In the genomic region with DNA sequence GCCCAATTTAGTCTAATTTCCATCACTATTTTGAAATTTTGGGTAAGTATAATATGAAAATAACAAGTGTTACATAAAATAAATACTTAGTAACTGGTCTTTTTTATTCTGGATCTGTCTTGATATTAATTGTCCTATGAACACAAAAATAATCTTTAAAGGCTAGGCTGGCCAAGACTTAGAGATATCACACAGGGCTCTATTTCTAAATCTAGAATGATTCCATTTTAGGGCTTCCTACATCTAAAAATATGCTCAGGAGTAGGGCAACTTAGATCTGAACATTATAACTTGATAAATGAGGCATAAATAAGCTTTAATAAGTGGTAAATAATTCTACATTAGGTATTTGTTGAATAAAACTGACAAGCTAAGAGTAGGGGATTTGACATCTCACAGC, we compare ENCODE assay signal across 24 cellular contexts.
"Had no signal": no experiment of that assay in that cellular context is flagged by ENCODE, and none has a peak within 500 bp of the region (broad histone marks: within the 10 kb centered on the region; RNA-seq: fewer than 3 reads in every experiment).

No MANE protein-coding gene starts in this region.

- H3K4me1 Mint-ChIP-seq: brain; central memory CD8-positive, alpha-beta T cell; neural progenitor cell; stimulated activated memory B cell treated with anti-CD40 and anti-IgM and Interleukin-4, amounts not matched to agents 10 μg/mL and 1 μg/mL and 100 μg/mL, for 72 hours had no signal

- H3K9me3 ChIP-seq: ovary, psoas muscle, thoracic aorta, upper lobe of left lung had no signal

- H2AFZ ChIP-seq: neural progenitor cell had no signal

- H3K27me3 Mint-ChIP-seq: activated CD4-positive, alpha-beta T cell treated with anti-CD3 and anti-CD28 coated beads, Interleukin-2, amount 10 ng/mL, durations not matched to agents 24 days and 14 days; activated T-cell treated with anti-CD3 and anti-CD28 coated beads, Interleukin-2, amount 50 U/mL, for 24 hours; brain; central memory CD8-positive, alpha-beta T cell; stimulated activated memory B cell treated with anti-CD40 and anti-IgM and Interleukin-4, amounts not matched to agents 10 μg/mL and 1 μg/mL and 100 μg/mL, for 72 hours; T-cell had no signal

- ATAC-seq: activated CD8-positive, alpha-beta T cell treated with anti-CD3 and anti-CD28 coated beads, Interleukin-2, amount 10 ng/mL, durations not matched to agents 7 days and 5 days; activated naive CD4-positive, alpha-beta T cell treated with anti-CD3 and anti-CD28 coated beads, Interleukin-2, amount 50 U/mL, for 72 hours; left lobe of liver; psoas muscle; sciatic nerve; stimulated activated memory B cell treated with anti-CD40 and anti-IgM and Interleukin-4, amounts not matched to agents 10 μg/mL and 1 μg/mL and 100 μg/mL, for 72 hours; T-cell had no signal

- H3K36me3 ChIP-seq: ovary had no signal

- H3K9ac ChIP-seq: neural progenitor cell had no signal

- H3K27ac Mint-ChIP-seq: activated CD4-positive, alpha-beta T cell treated with anti-CD3 and anti-CD28 coated beads, Interleukin-2, amount 10 ng/mL, durations not matched to agents 24 days and 14 days; activated CD8-positive, alpha-beta T cell treated with anti-CD3 and anti-CD28 coated beads, Interleukin-2, amount 10 ng/mL, durations not matched to agents 7 days and 5 days; brain; neural progenitor cell; stimulated activated memory B cell treated with anti-CD40 and anti-IgM and Interleukin-4, amounts not matched to agents 10 μg/mL and 1 μg/mL and 100 μg/mL, for 72 hours; T-cell had no signal

- H3K27ac ChIP-seq: neural progenitor cell, ovary, psoas muscle, thoracic aorta, upper lobe of left lung had no signal

- H3K9me3 Mint-ChIP-seq: activated CD4-positive, alpha-beta T cell treated with anti-CD3 and anti-CD28 coated beads, Interleukin-2, amount 10 ng/mL, durations not matched to agents 24 days and 14 days; activated naive CD4-positive, alpha-beta T cell treated with anti-CD3 and anti-CD28 coated beads, Interleukin-2, amount 50 U/mL, for 72 hours; activated T-cell treated with anti-CD3 and anti-CD28 coated beads, Interleukin-2, amount 50 U/mL, for 24 hours; brain; central memory CD8-positive, alpha-beta T cell; neural progenitor cell; stimulated activated memory B cell treated with anti-CD40 and anti-IgM and Interleukin-4, amounts not matched to agents 10 μg/mL and 1 μg/mL and 100 μg/mL, for 72 hours; T-cell had no signal

- DNase-seq: activated CD4-positive, alpha-beta T cell treated with anti-CD3 and anti-CD28 coated beads, Interleukin-2, amount 10 ng/mL, durations not matched to agents 24 days and 14 days; activated CD4-positive, CD25-positive, alpha-beta regulatory T cell; activated CD8-positive, alpha-beta T cell treated with anti-CD3 and anti-CD28 coated beads, Interleukin-2, amount 10 ng/mL, durations not matched to agents 7 days and 5 days; activated effector memory CD4-positive, alpha-beta T cell treated with anti-CD3 and anti-CD28 coated beads, Interleukin-2, amount 50 U/mL, for 16 hours; activated T-cell treated with anti-CD3 and anti-CD28 coated beads, Interleukin-2, amount 50 U/mL, for 24 hours; anterior cingulate cortex; erythroblast; foreskin melanocyte; ovary; psoas muscle; stimulated activated CD4-positive, alpha-beta T cell treated with anti-CD3 and anti-CD28 coated beads, Interleukin-4, amount 100 ng/mL, for 4 hours; T-cell; T-helper 9 cell; upper lobe of left lung had no signal

- H3K4me1 ChIP-seq: neural progenitor cell, psoas muscle, upper lobe of left lung had no signal

- H3K27me3 ChIP-seq: neural progenitor cell, ovary, upper lobe of left lung had no signal

- H3K4me3 Mint-ChIP-seq: activated CD4-positive, alpha-beta T cell treated with anti-CD3 and anti-CD28 coated beads, Interleukin-2, amount 10 ng/mL, durations not matched to agents 24 days and 14 days; activated CD8-positive, alpha-beta T cell treated with anti-CD3 and anti-CD28 coated beads, Interleukin-2, amount 10 ng/mL, durations not matched to agents 7 days and 5 days; activated T-cell treated with anti-CD3 and anti-CD28 coated beads, Interleukin-2, amount 50 U/mL, for 24 hours; brain; central memory CD8-positive, alpha-beta T cell; neural progenitor cell; stimulated activated memory B cell treated with anti-CD40 and anti-IgM and Interleukin-4, amounts not matched to agents 10 μg/mL and 1 μg/mL and 100 μg/mL, for 72 hours; T-cell had no signal

- H3K4me3 ChIP-seq: coronary artery, neural progenitor cell, ovary, psoas muscle, smooth muscle cell, thoracic aorta, upper lobe of left lung had no signal

- H3K4me2 ChIP-seq: neural progenitor cell, smooth muscle cell had no signal
